8 cellular contexts compared by ENCODE assay signal in the genomic region with DNA sequence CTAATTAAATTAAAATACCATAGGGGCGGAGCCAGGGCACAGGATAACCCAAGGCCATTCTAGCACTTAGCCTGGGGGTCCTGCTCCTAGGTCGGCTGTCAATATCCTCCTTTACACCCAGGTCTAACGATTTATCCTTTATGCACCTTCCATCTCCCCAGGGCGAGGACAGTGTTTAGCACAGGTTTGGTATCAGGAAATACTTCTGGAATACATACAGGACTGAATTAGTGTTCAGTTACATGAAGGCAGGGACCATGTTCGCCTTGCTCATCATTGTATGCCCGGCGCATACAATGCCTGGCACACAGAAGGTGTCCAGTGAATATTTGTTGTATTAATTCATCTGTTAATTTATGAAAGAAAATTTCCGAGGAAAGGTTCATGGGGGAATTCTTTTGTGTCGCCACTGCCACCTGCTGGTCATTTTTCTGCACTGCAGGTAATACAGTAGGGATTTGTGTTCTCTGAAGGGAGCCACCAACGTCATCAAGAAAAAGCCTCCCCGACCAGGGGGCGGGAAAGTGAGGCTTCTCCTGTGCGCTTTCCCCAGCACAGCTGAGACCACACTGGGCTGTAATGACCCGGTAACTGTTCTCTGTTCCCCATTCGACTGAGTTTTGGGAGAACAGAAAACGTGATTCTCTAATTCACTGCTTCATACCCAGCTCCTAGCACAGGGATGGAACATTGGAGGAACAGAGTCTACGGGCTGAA.
A peak's percentile ranks its signal among the peaks of the same experiment; 100 is the strongest.
DNase-seq lines count a peak whose midpoint lies in the region; ATAC-seq, FAIRE-seq and TF ChIP-seq lines count a peak whose summit lies in the region.

No MANE protein-coding gene starts in this region.

- DNase-seq in DMS53 treated with DMSO at 0.1 percent for 48 hours (lab: John Stamatoyannopoulos, UW; ENCODE audit: unreplicated experiment) (peak; percentile 13), LHCN-M2 (ENCODE audit: low read depth) (peak; percentile 68), SHP77 (lab: John Stamatoyannopoulos, UW) (peak; percentile 81 to 90), frontal cortex (ENCODE audit: low spot score in 2 of 2) (peak; percentile 14 to 52), stromal cell of bone marrow (ENCODE audit: low read depth) (peak; percentile 46)
- DNase-seq in activated effector memory CD4-positive, alpha-beta T cell treated with anti-CD3 and anti-CD28 coated beads, Interleukin-2, amount 50 U/mL, for 16 hours = peak; percentile 87

- no peak for FAIRE-seq in frontal cortex (lab: Jason Lieb, UNC)

- TF ChIP-seq CTCF in neutrophil (IDR thresholded peaks at IDR 0.05) = peak; percentile 88

- no peaks in the 10 kb centered on the region for H3K9me3 ChIP-seq in neutrophil

- H3K36me3 ChIP-seq in neutrophil = no peaks in the 10 kb centered on the region

- no peak for ATAC-seq in HG03135 (IDR thresholded peaks at IDR 0.05; ENCODE audit: unreplicated experiment)

- peaks cover 22% of the 10 kb centered on the region for H3K27me3 ChIP-seq in neutrophil

- no peak overlapping the region for H3K27ac ChIP-seq in neutrophil

- H3K4me3 ChIP-seq in neutrophil (ENCODE audit: low read depth in 1 of 2, low read length in 1 of 2) = no peak overlapping the region

- peaks cover 0 to 6% of the 10 kb centered on the region in 2 experiments for H3K4me1 ChIP-seq in neutrophil (ENCODE audit: control insufficient read depth in 1 of 2, insufficient read depth in 1 of 2, low read depth in 1 of 2, low read length in 1 of 2)

Comparison
In these comparisons a context has a peak if more than half of its experiments do, and no peak if none do; other contexts are left out.
1. DNase-seq: peak in every context shown above with its lines; median percentile 87 in activated effector memory CD4-positive, alpha-beta T cell treated with anti-CD3 and anti-CD28 coated beads, Interleukin-2, amount 50 U/mL, for 16 hours; 86 in SHP77; 68 in LHCN-M2; 46 in stromal cell of bone marrow; 33 in frontal cortex; 13 in DMS53 treated with DMSO at 0.1 percent for 48 hours.